Comparison of ENCODE assay signal across 30 cellular contexts in genomic region chr3:170458285-170458684, GRCh38. TPM values are rescaled to one million over a fixed set of nuclear protein-coding genes. Genes with fewer than 3 reads are reported as not detected.
"Had no signal": no experiment of that assay in that cellular context is flagged by ENCODE, and none has a peak within 500 bp of the region (broad histone marks: within the 10 kb centered on the region; RNA-seq: fewer than 3 reads in every experiment).

No MANE protein-coding gene starts in this region.

- H3K27ac ChIP-seq: adrenal gland, body of pancreas, Peyer's patch, SJCRH30, SK-N-MC, WERI-Rb-1 had no signal

- FAIRE-seq: astrocyte had no signal

- ATAC-seq: activated naive CD4-positive, alpha-beta T cell treated with anti-CD3 and anti-CD28 coated beads, Interleukin-2, amount 50 U/mL, for 72 hours; body of pancreas had no signal

- H3K27me3 ChIP-seq: body of pancreas, breast epithelium, Peyer's patch, SJCRH30 had no signal

- H3K4me1 ChIP-seq: adrenal gland, body of pancreas, breast epithelium, Peyer's patch, SJCRH30 had no signal

- H3K4me3 ChIP-seq: adrenal gland, body of pancreas, breast epithelium, Peyer's patch, SJCRH30, SK-N-MC had no signal

- DNase-seq: activated CD4-positive, alpha-beta memory T cell treated with anti-CD3 and anti-CD28 coated beads, Interleukin-2, amount 10 ng/mL, durations not matched to agents 7 days and 5 days; activated CD4-positive, alpha-beta T cell treated with anti-CD3 and anti-CD28 coated beads for 1 hour; activated CD4-positive, alpha-beta T cell treated with anti-CD3 and anti-CD28 coated beads for 48 hours; activated CD4-positive, CD25-positive, alpha-beta regulatory T cell; activated gamma-delta T cell; activated naive CD4-positive, alpha-beta T cell treated with anti-CD3 and anti-CD28 coated beads for 36 hours; activated T-cell treated with anti-CD3 and anti-CD28 coated beads, Interleukin-2, amount 50 U/mL, for 1 hour; adrenal gland; body of pancreas; caudate nucleus; cerebellar nuclear complex; Kasumi-1; MM.1S; MV-4-11; NCI-H1092; NCI-H1436 treated with DMSO at 0.1 percent for 48 hours; NCI-H1694 treated with DMSO at 0.1 percent for 48 hours; NCI-H2029; NCI-H345; NCI-H524 treated with DMSO at 0.1 percent for 48 hours; Peyer's patch; SHP77; SJCRH30; T1000; WERI-Rb-1 had no signal

- H3K36me3 ChIP-seq: adrenal gland, breast epithelium, Peyer's patch, SJCRH30, WERI-Rb-1 had no signal

- H3K9me3 ChIP-seq: adrenal gland, body of pancreas, breast epithelium, Peyer's patch, SJCRH30 had no signal

RNA-seq across cellular contexts. Expression of gene CLDN11, which starts 39.6 kb away (rescaled TPM):
- total RNA-seq: activated CD4-positive, alpha-beta memory T cell treated with anti-CD3 and anti-CD28 coated beads, Interleukin-2, amount 10 ng/mL, durations not matched to agents 7 days and 5 days; activated naive CD4-positive, alpha-beta T cell treated with anti-CD3 and anti-CD28 coated beads for 36 hours; activated naive CD4-positive, alpha-beta T cell treated with anti-CD3 and anti-CD28 coated beads, Interleukin-2, amount 50 U/mL, for 72 hours; T-helper 2 cell treated with Interferon-gamma antibody and Interleukin-4, amounts not matched to agents 100 ng/mL and 5 ng/mL, for 36 hours had no signal
